ENCODE assay signal across 28 cellular contexts in genomic region chr5:180598316-180598701, GRCh38. TPM values are rescaled to one million over a fixed set of nuclear protein-coding genes. Genes with fewer than 3 reads are reported as not detected.
DNase-seq lines count a peak whose midpoint lies in the region; ATAC-seq and TF ChIP-seq lines count a peak whose summit lies in the region.
"Had no signal": no experiment of that assay in that cellular context is flagged by ENCODE, and none has a peak within 500 bp of the region (broad histone marks: within the 10 kb centered on the region; RNA-seq: fewer than 3 reads in every experiment).

No MANE protein-coding gene starts in this region.

- WGBS in upper lobe of left lung, 2 donors: 75 to 90% methylated on average over 2 to 6 of the region's 9 CpGs

- TF ChIP-seq EP300 in upper lobe of left lung (IDR thresholded peaks at IDR 0.05): no peak

- CTCF ChIA-PET in activated naive CD4-positive, alpha-beta T cell treated with anti-CD3 and anti-CD28 coated beads, Interleukin-2, amount 10 ng/mL, durations not matched to agents 7 days and 5 days (lab: Charles Lee): interaction anchor here (2.3 kb wide), 1 partner anchor 21 kb away, joined by 6 read pairs; no protein-coding TSS in a partner anchor
- CTCF ChIA-PET in activated CD4-positive, alpha-beta memory T cell treated with anti-CD3 and anti-CD28 coated beads for 36 hours (lab: Charles Lee): no interaction called here

- no peak for ATAC-seq in upper lobe of left lung (ENCODE audit: low FRiP score in 2 of 2)
- no peak for ATAC-seq in stimulated activated memory B cell treated with anti-CD40 and anti-IgM and Interleukin-4, amounts not matched to agents 10 μg/mL and 1 μg/mL and 100 μg/mL, for 72 hours
- ATAC-seq: activated CD4-positive, CD25-positive, alpha-beta regulatory T cell treated with anti-CD3 and anti-CD28 coated beads, Interleukin-2, amount 50 U/mL, for 24 hours; left lobe of liver; naive thymus-derived CD4-positive, alpha-beta T cell; PC-3; stimulated activated effector memory CD8-positive, alpha-beta T cell treated with anti-CD3 and anti-CD28 coated beads, Interleukin-12 subunit alpha, Interleukin-12 subunit beta, amount 100 ng/mL, for 72 hours had no signal

- H3K4me1 Mint-ChIP-seq in activated naive CD4-positive, alpha-beta T cell treated with anti-CD3 and anti-CD28 coated beads, Interleukin-2, amount 10 ng/mL, durations not matched to agents 7 days and 5 days: no peaks in the 10 kb centered on the region
- no peaks in the 10 kb centered on the region for H3K4me1 Mint-ChIP-seq in activated CD4-positive, alpha-beta memory T cell treated with anti-CD3 and anti-CD28 coated beads for 36 hours (ENCODE audit: low read depth)
- no peaks in the 10 kb centered on the region for H3K4me1 Mint-ChIP-seq in stimulated activated memory B cell treated with anti-CD40 and anti-IgM and Interleukin-4, amounts not matched to agents 10 μg/mL and 1 μg/mL and 100 μg/mL, for 72 hours
- H3K4me1 Mint-ChIP-seq: brain; CD4-positive, CD25-positive, alpha-beta regulatory T cell; stimulated activated effector memory CD8-positive, alpha-beta T cell treated with anti-CD3 and anti-CD28 coated beads, Interleukin-12 subunit alpha, Interleukin-12 subunit beta, amount 100 ng/mL, for 72 hours had no signal

- no peaks in the 10 kb centered on the region for H3K36me3 Mint-ChIP-seq in activated naive CD4-positive, alpha-beta T cell treated with anti-CD3 and anti-CD28 coated beads, Interleukin-2, amount 10 ng/mL, durations not matched to agents 7 days and 5 days
- no peaks in the 10 kb centered on the region for H3K36me3 Mint-ChIP-seq in activated CD4-positive, alpha-beta memory T cell treated with anti-CD3 and anti-CD28 coated beads for 36 hours
- no peaks in the 10 kb centered on the region for H3K36me3 Mint-ChIP-seq in stimulated activated memory B cell treated with anti-CD40 and anti-IgM and Interleukin-4, amounts not matched to agents 10 μg/mL and 1 μg/mL and 100 μg/mL, for 72 hours
- H3K36me3 Mint-ChIP-seq: brain; CD4-positive, CD25-positive, alpha-beta regulatory T cell; naive thymus-derived CD4-positive, alpha-beta T cell; stimulated activated effector memory CD8-positive, alpha-beta T cell treated with anti-CD3 and anti-CD28 coated beads, Interleukin-12 subunit alpha, Interleukin-12 subunit beta, amount 100 ng/mL, for 72 hours had no signal

- H3K4me3 Mint-ChIP-seq in activated naive CD4-positive, alpha-beta T cell treated with anti-CD3 and anti-CD28 coated beads, Interleukin-2, amount 10 ng/mL, durations not matched to agents 7 days and 5 days: no peak overlapping the region
- no peak overlapping the region for H3K4me3 Mint-ChIP-seq in activated CD4-positive, alpha-beta memory T cell treated with anti-CD3 and anti-CD28 coated beads for 36 hours
- no peak overlapping the region for H3K4me3 Mint-ChIP-seq in stimulated activated memory B cell treated with anti-CD40 and anti-IgM and Interleukin-4, amounts not matched to agents 10 μg/mL and 1 μg/mL and 100 μg/mL, for 72 hours
- H3K4me3 Mint-ChIP-seq: brain; CD4-positive, CD25-positive, alpha-beta regulatory T cell; naive thymus-derived CD4-positive, alpha-beta T cell; stimulated activated effector memory CD8-positive, alpha-beta T cell treated with anti-CD3 and anti-CD28 coated beads, Interleukin-12 subunit alpha, Interleukin-12 subunit beta, amount 100 ng/mL, for 72 hours had no signal

- no peak overlapping the region for H3K27ac ChIP-seq in upper lobe of left lung

- no peak for TF ChIP-seq POLR2A in upper lobe of left lung (IDR thresholded peaks at IDR 0.05)

- POLR2A ChIA-PET in activated CD4-positive, alpha-beta memory T cell treated with anti-CD3 and anti-CD28 coated beads for 36 hours (lab: Charles Lee): no interaction called here

- H3K9me3 ChIP-seq in upper lobe of left lung: no peaks in the 10 kb centered on the region

- peaks cover 11% of the 10 kb centered on the region for H3K27me3 Mint-ChIP-seq in activated naive CD4-positive, alpha-beta T cell treated with anti-CD3 and anti-CD28 coated beads, Interleukin-2, amount 10 ng/mL, durations not matched to agents 7 days and 5 days
- H3K27me3 Mint-ChIP-seq in activated CD4-positive, alpha-beta memory T cell treated with anti-CD3 and anti-CD28 coated beads for 36 hours: peaks cover 4% of the 10 kb centered on the region
- peaks cover 35% of the 10 kb centered on the region for H3K27me3 Mint-ChIP-seq in stimulated activated memory B cell treated with anti-CD40 and anti-IgM and Interleukin-4, amounts not matched to agents 10 μg/mL and 1 μg/mL and 100 μg/mL, for 72 hours

- H3K4me3 ChIP-seq in upper lobe of left lung: no peak overlapping the region
- H3K4me3 ChIP-seq: smooth muscle cell had no signal

- TF ChIP-seq CTCF in GM20000 (IDR thresholded peaks at IDR 0.05; ENCODE audit: extremely low read depth, missing control alignments) (no peak), upper lobe of left lung (IDR thresholded peaks at IDR 0.05) (no peak)

- H3K27me3 ChIP-seq in upper lobe of left lung: no peaks in the 10 kb centered on the region

- peak; percentile 16 for DNase-seq in activated naive CD4-positive, alpha-beta T cell treated with anti-CD3 and anti-CD28 coated beads, Interleukin-2, amount 10 ng/mL, durations not matched to agents 7 days and 5 days
- no peak for DNase-seq in activated naive CD4-positive, alpha-beta T cell treated with anti-CD3 and anti-CD28 coated beads, Interleukin-2, amount 50 U/mL, for 16 hours
- DNase-seq in GM20000 (ENCODE audit: low spot score): peak; percentile 7
- peak; percentile 46 for DNase-seq in islet precursor cell
- peak; percentile 15 to 70 for DNase-seq in upper lobe of left lung
- no peak for DNase-seq in activated CD4-positive, alpha-beta memory T cell treated with anti-CD3 and anti-CD28 coated beads for 36 hours
- DNase-seq in COLO668 (lab: John Stamatoyannopoulos, UW; ENCODE audit: unreplicated experiment): no peak
- DNase-seq: ACHN; CD4-positive, CD25-positive, alpha-beta regulatory T cell; effector memory CD4-positive, alpha-beta T cell; erythroblast; KBM-7; naive thymus-derived CD4-positive, alpha-beta T cell; NCI-H1436 treated with DMSO at 0.1 percent for 48 hours; NCI-H2107; NCI-H510A; PC-3; retina; SIG-M5 had no signal

- H3K4me1 ChIP-seq in upper lobe of left lung: peaks cover 0 to 30% (median 15%) of the 10 kb centered on the region in 4 donors

- no peak overlapping the region for H3K27ac Mint-ChIP-seq in activated naive CD4-positive, alpha-beta T cell treated with anti-CD3 and anti-CD28 coated beads, Interleukin-2, amount 10 ng/mL, durations not matched to agents 7 days and 5 days
- H3K27ac Mint-ChIP-seq in activated CD4-positive, alpha-beta memory T cell treated with anti-CD3 and anti-CD28 coated beads for 36 hours: no peak overlapping the region
- H3K27ac Mint-ChIP-seq in stimulated activated memory B cell treated with anti-CD40 and anti-IgM and Interleukin-4, amounts not matched to agents 10 μg/mL and 1 μg/mL and 100 μg/mL, for 72 hours: no peak overlapping the region
- H3K27ac Mint-ChIP-seq: brain; CD4-positive, CD25-positive, alpha-beta regulatory T cell; naive thymus-derived CD4-positive, alpha-beta T cell; stimulated activated effector memory CD8-positive, alpha-beta T cell treated with anti-CD3 and anti-CD28 coated beads, Interleukin-12 subunit alpha, Interleukin-12 subunit beta, amount 100 ng/mL, for 72 hours had no signal

- H3K9me3 Mint-ChIP-seq in activated naive CD4-positive, alpha-beta T cell treated with anti-CD3 and anti-CD28 coated beads, Interleukin-2, amount 10 ng/mL, durations not matched to agents 7 days and 5 days: no peaks in the 10 kb centered on the region
- no peaks in the 10 kb centered on the region for H3K9me3 Mint-ChIP-seq in activated CD4-positive, alpha-beta memory T cell treated with anti-CD3 and anti-CD28 coated beads for 36 hours
- peaks cover 4% of the 10 kb centered on the region for H3K9me3 Mint-ChIP-seq in stimulated activated memory B cell treated with anti-CD40 and anti-IgM and Interleukin-4, amounts not matched to agents 10 μg/mL and 1 μg/mL and 100 μg/mL, for 72 hours
- H3K9me3 Mint-ChIP-seq: brain; naive thymus-derived CD4-positive, alpha-beta T cell; stimulated activated effector memory CD8-positive, alpha-beta T cell treated with anti-CD3 and anti-CD28 coated beads, Interleukin-12 subunit alpha, Interleukin-12 subunit beta, amount 100 ng/mL, for 72 hours had no signal

- intact Hi-C loops in activated CD4-positive, alpha-beta memory T cell treated with anti-CD3 and anti-CD28 coated beads for 36 hours (cut with micrococcal nuclease): no loop called here

- H3K36me3 ChIP-seq in upper lobe of left lung: no peaks in the 10 kb centered on the region

RNA-seq across cellular contexts. Expression of gene SCGB3A1, which starts 7.0 kb away (rescaled TPM):
- total RNA-seq in upper lobe of left lung: 100 to 1,000 TPM; 232 to 940 (median 596) TPM
- total RNA-seq in activated CD4-positive, alpha-beta memory T cell treated with anti-CD3 and anti-CD28 coated beads for 36 hours: not detected
- total RNA-seq: CD4-positive, CD25-positive, alpha-beta regulatory T cell; fibroblast of villous mesenchyme; omental fat pad; PC-3; smooth muscle cell; temporal lobe had no signal

RNA-seq across cellular contexts. Expression of gene FLT4, which starts 51.1 kb away (rescaled TPM):
- total RNA-seq in upper lobe of left lung: 10 to 100 TPM; 11.7 to 34.0 (median 21.2) TPM
- 1 to 10 TPM; 1.4 to 2.0 TPM for total RNA-seq in activated CD4-positive, alpha-beta memory T cell treated with anti-CD3 and anti-CD28 coated beads for 36 hours
- total RNA-seq: PC-3, smooth muscle cell had no signal

Comparison
In these comparisons a context has a peak if more than half of its experiments do, and no peak if none do; other contexts are left out.
1. DNase-seq: peak in activated naive CD4-positive, alpha-beta T cell treated with anti-CD3 and anti-CD28 coated beads, Interleukin-2, amount 10 ng/mL, durations not matched to agents 7 days and 5 days (single experiment), GM20000 (single experiment), islet precursor cell (single experiment) and upper lobe of left lung (2 of 2); none in activated naive CD4-positive, alpha-beta T cell treated with anti-CD3 and anti-CD28 coated beads, Interleukin-2, amount 50 U/mL, for 16 hours (single experiment), activated CD4-positive, alpha-beta memory T cell treated with anti-CD3 and anti-CD28 coated beads for 36 hours (single experiment) and COLO668 (single experiment).
2. RNA of gene SCGB3A1, which starts 7.0 kb away (total RNA-seq): 232 to 940 TPM in upper lobe of left lung; not detected in activated CD4-positive, alpha-beta memory T cell treated with anti-CD3 and anti-CD28 coated beads for 36 hours; every median in the first group is over 100 times any median in the second.
3. RNA of gene FLT4, which starts 51.1 kb away (total RNA-seq): 11.7 to 34.0 TPM in upper lobe of left lung; 1.4 to 2.0 TPM in activated CD4-positive, alpha-beta memory T cell treated with anti-CD3 and anti-CD28 coated beads for 36 hours; every median in the first group is over 4 times any median in the second.